8 cellular contexts compared by ENCODE assay signal in genomic region chr12:53727310-53728041, GRCh38. TPM values are rescaled to one million over a fixed set of nuclear protein-coding genes. Genes with fewer than 3 reads are reported as not detected.
DNase-seq lines count a peak whose midpoint lies in the region; ATAC-seq and TF ChIP-seq lines count a peak whose summit lies in the region.

Gene CALCOCO1, minus strand, starts transcription at chr12:53727452. Its CDS starts 2,210 bp downstream, at chr12:53725242.

- no peaks in the 10 kb centered on the region; the same call in 1 of the 2 replicates for H3K9me2 ChIP-seq in Karpas-422 (replicated peaks; ENCODE audit: insufficient read depth, low read length)

- H3K4me1 ChIP-seq in Karpas-422 (ENCODE audit: low read length) (peaks cover 19% of the 10 kb centered on the region), esophagus muscularis mucosa (peaks cover 14 to 29% (median 23%) of the 10 kb centered on the region in 4 donors), muscle layer of duodenum (ENCODE audit: control insufficient read depth in 1 of 2, insufficient read depth in 2 of 2, low read length in 2 of 2) (peaks cover 12 to 20% of the 10 kb centered on the region in 2 donors)

- H3K36me3 ChIP-seq in Karpas-422 (ENCODE audit: insufficient read depth, low read length) (no peaks in the 10 kb centered on the region), esophagus muscularis mucosa (peaks cover 17 to 30% (median 25%) of the 10 kb centered on the region in 4 donors), muscle layer of duodenum (ENCODE audit: control insufficient read depth in 1 of 2, insufficient read depth in 2 of 2, low read length in 2 of 2) (peaks cover 22% of the 10 kb centered on the region in 2 donors)

- H3K9me3 ChIP-seq in Karpas-422 (ENCODE audit: low read length), result no peaks in the 10 kb centered on the region
- no peaks in the 10 kb centered on the region for H3K9me3 ChIP-seq in esophagus muscularis mucosa
- H3K9me3 ChIP-seq in muscle layer of duodenum (ENCODE audit: control insufficient read depth in 1 of 2, low read length in 2 of 2), result no peaks in the 10 kb centered on the region

- no peaks in the 10 kb centered on the region for H3K79me2 ChIP-seq in Karpas-422 (ENCODE audit: low read length)

- no peaks in the 10 kb centered on the region for H4K20me1 ChIP-seq in Karpas-422 (ENCODE audit: insufficient read depth, low read depth, low read length)

- WGBS in esophagus muscularis mucosa, result 1% methylated on average over 33 of the region's 38 CpGs

- H3K27me3 ChIP-seq in Karpas-422 (ENCODE audit: low read length) (no peaks in the 10 kb centered on the region), esophagus muscularis mucosa (no peaks in the 10 kb centered on the region), muscle layer of duodenum (ENCODE audit: low read depth, low read length) (no peaks in the 10 kb centered on the region)

- intact Hi-C loops in esophagus muscularis mucosa (cut with DNase I), result no loop called here

- peak; percentile 86 for DNase-seq in DMS79 treated with DMSO at 0.1 percent for 48 hours (lab: John Stamatoyannopoulos, UW)
- DNase-seq in Karpas-422, result peak; percentile 99
- peak; percentile 97 for DNase-seq in RKO (ENCODE audit: low spot score)
- DNase-seq in activated T-helper 1 cell treated with Interleukin-2 at 50 U/mL for 16 hours (ENCODE audit: low read depth), result peak; percentile 94
- peak; percentile 99 for DNase-seq in esophagus muscularis mucosa (ENCODE audit: extremely low spot score)
- peak; percentile 95 to 97 for DNase-seq in stimulated activated CD8-positive, alpha-beta memory T cell treated with anti-CD3 and anti-CD28 coated beads, Interleukin-7, amount 100 ng/mL, for 4 hours (ENCODE audit: low read depth in 2 of 2)

- H3K27ac ChIP-seq in Karpas-422 (ENCODE audit: low read length) (no peak within 1 kb of the TSS; the same call in 1 of the 2 replicates), esophagus muscularis mucosa (replicated peaks in 1 of 4) (peak within 1 kb of the TSS; percentile 75 to 84 (median 80)), muscle layer of duodenum (ENCODE audit: low read length) (peak within 1 kb of the TSS; percentile 79)

- no peak for TF ChIP-seq EP300 in esophagus muscularis mucosa (IDR thresholded peaks at IDR 0.05)

- peak within 1 kb of the TSS; percentile 77 for H3K4me2 ChIP-seq in Karpas-422 (ENCODE audit: low read depth, low read length, poor library complexity, severe bottlenecking)

- H3K9ac ChIP-seq in Karpas-422 (ENCODE audit: low read length), result peak within 1 kb of the TSS; percentile 61

- H3K4me3 ChIP-seq in Karpas-422 (ENCODE audit: low read length), result peak within 1 kb of the TSS; percentile 78
- peak within 1 kb of the TSS; percentile 80 to 82 (median 81) for H3K4me3 ChIP-seq in esophagus muscularis mucosa
- peak within 1 kb of the TSS; percentile 98 for H3K4me3 ChIP-seq in muscle layer of duodenum (ENCODE audit: low read depth in 1 of 2, low read length in 2 of 2)

- TF ChIP-seq CTCF in esophagus muscularis mucosa (IDR thresholded peaks at IDR 0.05), result peak in 1 of 3 experiments; percentile 18

- no peak for TF ChIP-seq POLR2A in esophagus muscularis mucosa (IDR thresholded peaks at IDR 0.05; ENCODE audit: low read depth)

- ATAC-seq in GM21825 (IDR thresholded peaks at IDR 0.05; ENCODE audit: unreplicated experiment), result peak; percentile 98

- peak within 1 kb of the TSS; percentile 62 for H2AFZ ChIP-seq in Karpas-422 (ENCODE audit: low read length)

RNA-seq across cellular contexts. Expression of gene CALCOCO1, which starts in this region (rescaled TPM):
- total RNA-seq in Karpas-422 (2014; rRNA removed; shearing (Covaris generic); ENCODE audit: low replicate concordance), result 28.7 and 32.5 TPM in 2 replicates
- 100 to 1,000 TPM; 252 to 487 (median 347) TPM for total RNA-seq in esophagus muscularis mucosa
